In the genomic region with DNA sequence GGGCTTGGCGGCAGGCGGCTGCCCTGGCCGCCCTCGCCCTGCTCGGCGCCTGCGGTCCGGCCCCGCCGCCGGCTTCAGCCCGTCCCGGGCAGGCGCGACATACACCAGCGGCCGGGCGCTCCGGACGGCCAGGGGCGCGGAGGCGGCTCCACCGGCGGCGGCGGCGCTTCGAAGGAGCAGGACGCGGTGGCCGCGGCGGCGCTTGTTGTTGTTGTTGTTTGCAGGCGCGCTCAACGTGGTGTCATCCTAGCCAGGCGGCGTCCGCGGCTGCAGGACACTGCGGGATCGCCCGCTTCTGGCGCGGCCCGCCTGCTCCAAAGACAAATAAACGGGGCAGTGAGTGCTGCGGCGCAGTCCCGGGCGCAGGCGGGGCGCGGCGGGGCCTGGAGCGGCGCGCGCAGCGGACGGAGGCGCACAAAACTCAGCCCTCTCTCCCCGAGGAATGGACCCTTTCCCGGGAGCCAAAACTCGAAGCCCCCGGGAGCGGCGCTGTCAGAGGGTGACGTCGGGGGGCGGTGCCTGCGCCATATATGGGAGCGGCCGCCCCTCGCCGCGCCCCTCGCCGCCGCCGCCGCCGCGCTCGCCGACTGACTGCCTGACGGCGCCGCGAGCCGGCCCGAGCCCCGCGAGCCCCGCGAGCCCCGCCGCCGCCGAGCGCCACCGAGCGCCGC, we compare ENCODE assay signal across 8 cellular contexts. TPM values are rescaled to one million over a fixed set of nuclear protein-coding genes. Genes with fewer than 3 reads are reported as not detected.
DNase-seq lines count a peak whose midpoint lies in the region; ATAC-seq and TF ChIP-seq lines count a peak whose summit lies in the region.

A gene with protein sequence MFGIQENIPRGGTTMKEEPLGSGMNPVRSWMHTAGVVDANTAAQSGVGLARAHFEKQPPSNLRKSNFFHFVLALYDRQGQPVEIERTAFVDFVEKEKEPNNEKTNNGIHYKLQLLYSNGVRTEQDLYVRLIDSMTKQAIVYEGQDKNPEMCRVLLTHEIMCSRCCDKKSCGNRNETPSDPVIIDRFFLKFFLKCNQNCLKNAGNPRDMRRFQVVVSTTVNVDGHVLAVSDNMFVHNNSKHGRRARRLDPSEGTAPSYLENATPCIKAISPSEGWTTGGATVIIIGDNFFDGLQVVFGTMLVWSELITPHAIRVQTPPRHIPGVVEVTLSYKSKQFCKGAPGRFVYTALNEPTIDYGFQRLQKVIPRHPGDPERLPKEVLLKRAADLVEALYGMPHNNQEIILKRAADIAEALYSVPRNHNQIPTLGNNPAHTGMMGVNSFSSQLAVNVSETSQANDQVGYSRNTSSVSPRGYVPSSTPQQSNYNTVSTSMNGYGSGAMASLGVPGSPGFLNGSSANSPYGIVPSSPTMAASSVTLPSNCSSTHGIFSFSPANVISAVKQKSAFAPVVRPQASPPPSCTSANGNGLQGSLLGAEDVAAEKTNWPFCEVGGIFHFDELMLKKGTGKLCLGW (minus strand): TSS at position 444 of the 671 bp plus-strand sequence. CDS start 506 bp downstream, outside the sequence.

- no peak within 1 kb of the TSS; the same call in 1 of the 2 replicates for H3K27ac ChIP-seq in HL-60 (replicated peaks)
- no peak within 1 kb of the TSS for H3K27ac ChIP-seq in effector memory CD4-positive, alpha-beta T cell (ENCODE audit: insufficient read depth, low read length, poor library complexity, severe bottlenecking)
- H3K27ac ChIP-seq in mesenchymal stem cell (ENCODE audit: low read length, poor library complexity, severe bottlenecking): no peak within 1 kb of the TSS

- H3K36me3 ChIP-seq in BE2C (peaks cover 11% of the 10 kb centered on the region), mesenchymal stem cell (ENCODE audit: control insufficient read depth in 1 of 2, insufficient read depth in 2 of 2, low read depth in 1 of 2, low read length in 2 of 2) (peaks cover 0 to 29% of the 10 kb centered on the region in 2 experiments)
- H3K36me3 ChIP-seq in effector memory CD4-positive, alpha-beta T cell (ENCODE audit: control insufficient read depth, insufficient read depth, low read length): no peaks in the 10 kb centered on the region

- CTCF ChIA-PET in WTC11 (lab: Charles Lee): interaction anchor here (1.1 to 1.8 kb wide), 3 partner anchors 75 to 146 kb away, joined by 4 to 7 read pairs (median 5); a partner anchor contains a TSS

- H3K4me3 Mint-ChIP-seq in WTC11: peak within 1 kb of the TSS; percentile 73

- peak within 1 kb of the TSS; percentile 82 for H3K4me2 ChIP-seq in mesenchymal stem cell (ENCODE audit: low read length, poor library complexity, severe bottlenecking)

- H4K8ac ChIP-seq in mesenchymal stem cell (ENCODE audit: low read length): no peak within 1 kb of the TSS

- H2BK15ac ChIP-seq in mesenchymal stem cell (ENCODE audit: low read depth, poor library complexity, severe bottlenecking): peak within 1 kb of the TSS; percentile 12

- H3K9ac ChIP-seq in mesenchymal stem cell (ENCODE audit: low read length): peak within 1 kb of the TSS; percentile 98

- POLR2A ChIA-PET in WTC11 (lab: Charles Lee): no interaction called here

- no peak within 1 kb of the TSS for H2AK5ac ChIP-seq in mesenchymal stem cell (ENCODE audit: low read length, severe bottlenecking)

- H3K4ac ChIP-seq in mesenchymal stem cell (ENCODE audit: low read depth in 1 of 2, low read length in 2 of 2): no peak within 1 kb of the TSS

- H3K27me3 ChIP-seq in BE2C (peaks cover 45% of the 10 kb centered on the region), HL-60 (ENCODE audit: insufficient read depth, poor library complexity, severe bottlenecking) (peaks cover 48% of the 10 kb centered on the region), mesenchymal stem cell (ENCODE audit: control insufficient read depth in 1 of 2, insufficient read depth in 1 of 2, low read length in 2 of 2) (peaks cover 0 to 82% of the 10 kb centered on the region in 2 experiments)
- H3K27me3 ChIP-seq in effector memory CD4-positive, alpha-beta T cell (replicated peaks; ENCODE audit: control insufficient read depth, insufficient read depth, low read length, poor library complexity, severe bottlenecking): peaks cover 82% of the 10 kb centered on the region

- no peaks in the 10 kb centered on the region for H3K36me3 Mint-ChIP-seq in WTC11

- H2AFZ ChIP-seq in mesenchymal stem cell (ENCODE audit: low read depth, low read length): peak within 1 kb of the TSS; percentile 89

- no peak for TF ChIP-seq CTCF in BE2C (IDR thresholded peaks at IDR 0.05; ENCODE audit: low read depth, low read length)
- TF ChIP-seq CTCF in HL-60 (IDR thresholded peaks at IDR 0.05; ENCODE audit: insufficient read depth, low read length): no peak
- TF ChIP-seq CTCF in WTC11 (IDR thresholded peaks at IDR 0.05): no peak
- TF ChIP-seq CTCF in subcutaneous adipose tissue (IDR thresholded peaks at IDR 0.05; ENCODE audit: low read depth): no peak

- under 1% methylated on average over 82 of the region's 106 CpGs for WGBS in mesenchymal stem cell

- H3K9me3 Mint-ChIP-seq in WTC11: no peaks in the 10 kb centered on the region

- no peak within 1 kb of the TSS for H2BK12ac ChIP-seq in mesenchymal stem cell (ENCODE audit: low read length in 2 of 2)

- peak within 1 kb of the TSS; percentile 39 for H4K91ac ChIP-seq in mesenchymal stem cell (ENCODE audit: low read length)

- H3K27me3 Mint-ChIP-seq in WTC11 (ENCODE audit: low read depth): peaks cover 87% of the 10 kb centered on the region

- H3K9me3 ChIP-seq in BE2C (no peaks in the 10 kb centered on the region), mesenchymal stem cell (ENCODE audit: control insufficient read depth, low read length) (no peaks in the 10 kb centered on the region)
- H3K9me3 ChIP-seq in effector memory CD4-positive, alpha-beta T cell (ENCODE audit: control insufficient read depth, low read length): no peaks in the 10 kb centered on the region

- H3K23ac ChIP-seq in mesenchymal stem cell (ENCODE audit: low read length in 2 of 2): peak within 1 kb of the TSS in 1 of 2 experiments; percentile 63

- H3K14ac ChIP-seq in mesenchymal stem cell (ENCODE audit: low read length in 2 of 2): no peak within 1 kb of the TSS

- H3K4me1 ChIP-seq in BE2C: no peaks in the 10 kb centered on the region; the same call in 1 of the 2 replicates
- H3K4me1 ChIP-seq in effector memory CD4-positive, alpha-beta T cell (ENCODE audit: control insufficient read depth, insufficient read depth, low read length, poor library complexity, severe bottlenecking): peaks cover 31% of the 10 kb centered on the region
- peaks cover 52% of the 10 kb centered on the region for H3K4me1 ChIP-seq in mesenchymal stem cell (ENCODE audit: control insufficient read depth, insufficient read depth, low read depth, low read length)

- ATAC-seq in WTC11: peak; percentile 50
- no peak for ATAC-seq in GM18502 (IDR thresholded peaks at IDR 0.05; ENCODE audit: poor library complexity, unreplicated experiment)

- no peak within 1 kb of the TSS for H3K18ac ChIP-seq in mesenchymal stem cell (ENCODE audit: low read depth in 1 of 2, low read length in 2 of 2)

- H3K79me1 ChIP-seq in mesenchymal stem cell (replicated peaks; ENCODE audit: low read length, poor library complexity, severe bottlenecking): no peaks in the 10 kb centered on the region

- H2BK5ac ChIP-seq in mesenchymal stem cell (ENCODE audit: low read depth, low read length, poor library complexity, severe bottlenecking): no peak within 1 kb of the TSS

- H3K27ac Mint-ChIP-seq in WTC11: no peak within 1 kb of the TSS

- H3K4me3 ChIP-seq in BE2C (ENCODE audit: low read depth, low read length): peak within 1 kb of the TSS; percentile 82
- peak within 1 kb of the TSS; percentile 45 for H3K4me3 ChIP-seq in HL-60 (replicated peaks; ENCODE audit: insufficient read depth, low read length)
- peak within 1 kb of the TSS; percentile 51 for H3K4me3 ChIP-seq in effector memory CD4-positive, alpha-beta T cell (ENCODE audit: insufficient read depth, low read depth, low read length, poor library complexity, severe bottlenecking)
- H3K4me3 ChIP-seq in mesenchymal stem cell (ENCODE audit: insufficient read depth in 1 of 2, low read depth in 1 of 2, low read length in 2 of 2): peak within 1 kb of the TSS; percentile 57 to 87

- H2BK120ac ChIP-seq in mesenchymal stem cell (ENCODE audit: low read depth, low read length): peak within 1 kb of the TSS; percentile 49

- peaks cover 51% of the 10 kb centered on the region for H3K4me1 Mint-ChIP-seq in WTC11

- DNase-seq in BE2C (peak; percentile 94), HL-60 (ENCODE audit: low read depth in 1 of 2, low spot score in 1 of 2) (peak in 1 of 2 experiments; percentile 39), WTC11 (ENCODE audit: low spot score) (peak; percentile 85), mesenchymal stem cell (peak; percentile 78), pons (ENCODE audit: low spot score) (no peak)
- DNase-seq in effector memory CD4-positive, alpha-beta T cell: peak in 2 of 3 donors; percentile 11 to 15

TF ChIP-seq in WTC11, 78 proteins besides CTCF, POLR2A, EP300 and RAD21 (continues in another document):
- TF ChIP-seq FOXK1 (CRISPR knock-in tag; IDR thresholded peaks at IDR 0.05): peak; percentile 88
- TF ChIP-seq, protein P1, sequence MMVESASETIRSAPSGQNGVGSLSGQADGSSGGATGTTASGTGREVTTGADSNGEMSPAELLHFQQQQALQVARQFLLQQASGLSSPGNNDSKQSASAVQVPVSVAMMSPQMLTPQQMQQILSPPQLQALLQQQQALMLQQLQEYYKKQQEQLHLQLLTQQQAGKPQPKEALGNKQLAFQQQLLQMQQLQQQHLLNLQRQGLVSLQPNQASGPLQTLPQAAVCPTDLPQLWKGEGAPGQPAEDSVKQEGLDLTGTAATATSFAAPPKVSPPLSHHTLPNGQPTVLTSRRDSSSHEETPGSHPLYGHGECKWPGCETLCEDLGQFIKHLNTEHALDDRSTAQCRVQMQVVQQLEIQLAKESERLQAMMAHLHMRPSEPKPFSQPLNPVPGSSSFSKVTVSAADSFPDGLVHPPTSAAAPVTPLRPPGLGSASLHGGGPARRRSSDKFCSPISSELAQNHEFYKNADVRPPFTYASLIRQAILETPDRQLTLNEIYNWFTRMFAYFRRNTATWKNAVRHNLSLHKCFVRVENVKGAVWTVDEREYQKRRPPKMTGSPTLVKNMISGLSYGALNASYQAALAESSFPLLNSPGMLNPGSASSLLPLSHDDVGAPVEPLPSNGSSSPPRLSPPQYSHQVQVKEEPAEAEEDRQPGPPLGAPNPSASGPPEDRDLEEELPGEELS (CRISPR knock-in tag; IDR thresholded peaks at IDR 0.05): peak; percentile 76; the same call in 1 of the 2 replicates

RNA-seq across cellular contexts. Expression of the gene that starts here (rescaled TPM):
- 16.9 TPM for polyA plus RNA-seq in BE2C (2012; ENCODE audit: insufficient read depth, insufficient read length, low read depth)
- total RNA-seq in WTC11 (2021): 1.1 to 1.2 TPM (median 1.1 TPM) in 3 replicates
- 1.5 TPM for polyA plus RNA-seq in mesenchymal stem cell (2013, experiment 1 of 2)
- polyA plus RNA-seq in mesenchymal stem cell (2013, experiment 2 of 2): 1.2 TPM
- total RNA-seq in subcutaneous adipose tissue: 10 to 100 TPM; 29.1 to 50.9 (median 43.9) TPM

Comparison
In these comparisons a context has a peak if more than half of its experiments do, and no peak if none do; other contexts are left out.
1. RNA of the gene that starts here (total RNA-seq): 29.1 to 50.9 TPM in subcutaneous adipose tissue; 1.1 to 1.2 TPM in WTC11; every median in the first group is over 10 times any median in the second.
2. Peak in every context shown above with its lines, with median percentiles within 50 percentile points of each other: H3K4me3 ChIP-seq.